34 cellular contexts compared by ENCODE assay signal in the genomic region with DNA sequence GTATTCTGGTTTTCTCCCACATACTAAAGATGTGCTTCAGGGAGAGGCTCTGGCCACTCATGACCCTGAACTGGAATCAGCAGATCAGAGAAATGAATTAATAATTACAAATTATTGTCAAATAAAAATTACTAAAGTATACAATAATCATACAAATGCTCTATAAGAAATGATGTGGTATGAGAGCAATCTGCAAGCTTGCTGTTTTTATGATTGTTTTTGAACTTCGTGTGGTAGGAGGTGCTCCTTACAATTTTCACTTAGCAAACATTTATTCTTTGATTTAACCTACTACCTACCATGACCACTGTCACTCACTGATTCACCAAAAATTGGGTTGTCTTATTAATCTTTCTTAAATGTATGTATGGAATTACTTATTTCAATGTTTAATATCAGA.
"Had no signal": no experiment of that assay in that cellular context is flagged by ENCODE, and none has a peak within 500 bp of the region (broad histone marks: within the 10 kb centered on the region; RNA-seq: fewer than 3 reads in every experiment).

No MANE protein-coding gene starts in this region.

- H3K4me3 ChIP-seq: adrenal gland, ascending aorta, breast epithelium, cardiac muscle cell, colonic mucosa, esophagus squamous epithelium, gastroesophageal sphincter had no signal

- H3K4me3 Mint-ChIP-seq: activated CD4-positive, alpha-beta memory T cell treated with anti-CD3 and anti-CD28 coated beads for 36 hours; activated CD4-positive, alpha-beta T cell treated with anti-CD3 and anti-CD28 coated beads for 36 hours; activated CD4-positive, alpha-beta T cell treated with anti-CD3 and anti-CD28 coated beads, Interleukin-2, amount 10 ng/mL, durations not matched to agents 24 days and 14 days; activated CD8-positive, alpha-beta memory T cell treated with anti-CD3 and anti-CD28 coated beads, Interleukin-2, amount 10 ng/mL, durations not matched to agents 7 days and 5 days; activated CD8-positive, alpha-beta T cell treated with anti-CD3 and anti-CD28 coated beads, Interleukin-2, amount 10 ng/mL, durations not matched to agents 7 days and 5 days; activated naive CD4-positive, alpha-beta T cell treated with anti-CD3 and anti-CD28 coated beads for 36 hours; activated naive CD4-positive, alpha-beta T cell treated with anti-CD3 and anti-CD28 coated beads, Interleukin-2, amount 50 U/mL, for 24 hours; activated naive CD8-positive, alpha-beta T cell treated with anti-CD3 and anti-CD28 coated beads for 36 hours; activated naive CD8-positive, alpha-beta T cell treated with anti-CD3 and anti-CD28 coated beads, Interleukin-2, amount 50 U/mL, for 24 hours; activated T-helper 1 cell treated with anti-CD3 and anti-CD28 coated beads, Interleukin-12 subunit alpha, Interleukin-12 subunit beta, Interleukin-2, Interleukin-4 antibody, amounts not matched to agents 30 ng/mL and 10 ng/mL and 1 ng/mL, durations not matched to agents 14 hours and 24 hours and 36 hours; brain; T-helper 17 cell; T-helper 2 cell treated with Interferon-gamma antibody and Interleukin-4, amounts not matched to agents 5 μg/mL and 100 μg/mL, for 36 hours had no signal

- H3K27ac Mint-ChIP-seq: activated CD4-positive, alpha-beta memory T cell treated with anti-CD3 and anti-CD28 coated beads for 36 hours; activated CD4-positive, alpha-beta T cell treated with anti-CD3 and anti-CD28 coated beads for 36 hours; activated CD4-positive, alpha-beta T cell treated with anti-CD3 and anti-CD28 coated beads, Interleukin-2, amount 10 ng/mL, durations not matched to agents 24 days and 14 days; activated CD8-positive, alpha-beta memory T cell treated with anti-CD3 and anti-CD28 coated beads, Interleukin-2, amount 10 ng/mL, durations not matched to agents 7 days and 5 days; activated CD8-positive, alpha-beta T cell treated with anti-CD3 and anti-CD28 coated beads, Interleukin-2, amount 10 ng/mL, durations not matched to agents 7 days and 5 days; activated naive CD4-positive, alpha-beta T cell treated with anti-CD3 and anti-CD28 coated beads for 36 hours; activated naive CD4-positive, alpha-beta T cell treated with anti-CD3 and anti-CD28 coated beads, Interleukin-2, amount 50 U/mL, for 24 hours; activated naive CD8-positive, alpha-beta T cell treated with anti-CD3 and anti-CD28 coated beads for 36 hours; activated naive CD8-positive, alpha-beta T cell treated with anti-CD3 and anti-CD28 coated beads, Interleukin-2, amount 50 U/mL, for 24 hours; activated T-helper 1 cell treated with anti-CD3 and anti-CD28 coated beads, Interleukin-12 subunit alpha, Interleukin-12 subunit beta, Interleukin-2, Interleukin-4 antibody, amounts not matched to agents 30 ng/mL and 10 ng/mL and 1 ng/mL, durations not matched to agents 14 hours and 24 hours and 36 hours; activated T-helper 2 cell treated with anti-CD3 and anti-CD28 coated beads, Interferon-gamma antibody, Interleukin-2, Interleukin-4, amounts not matched to agents 10 μg/mL and 5 μg/mL and 100 μg/mL, durations not matched to agents 14 hours and 24 hours and 36 hours; T-helper 17 cell; T-helper 2 cell treated with Interferon-gamma antibody and Interleukin-4, amounts not matched to agents 5 μg/mL and 100 μg/mL, for 36 hours had no signal

- DNase-seq: activated CD4-positive, alpha-beta memory T cell treated with anti-CD3 and anti-CD28 coated beads for 36 hours; activated CD4-positive, alpha-beta T cell treated with anti-CD3 and anti-CD28 coated beads for 36 hours; activated CD4-positive, alpha-beta T cell treated with anti-CD3 and anti-CD28 coated beads, Interleukin-2, amount 10 ng/mL, durations not matched to agents 24 days and 14 days; activated CD4-positive, CD25-positive, alpha-beta regulatory T cell; activated CD4-positive, CD25-positive, alpha-beta regulatory T cell treated with anti-CD3 and anti-CD28 coated beads, Interleukin-2, amount 50 U/mL, for 72 hours; activated CD8-positive, alpha-beta memory T cell treated with anti-CD3 and anti-CD28 coated beads, Interleukin-2, amount 10 ng/mL, durations not matched to agents 7 days and 5 days; activated CD8-positive, alpha-beta memory T cell treated with anti-CD3 and anti-CD28 coated beads, Interleukin-2, amount 50 U/mL, for 4 hours; activated CD8-positive, alpha-beta T cell treated with anti-CD3 and anti-CD28 coated beads, Interleukin-2, amount 10 ng/mL, durations not matched to agents 7 days and 5 days; activated effector memory CD4-positive, alpha-beta T cell treated with anti-CD3 and anti-CD28 coated beads, Interleukin-2, amount 50 U/mL, for 16 hours; activated naive CD4-positive, alpha-beta T cell treated with anti-CD3 and anti-CD28 coated beads for 36 hours; activated naive CD8-positive, alpha-beta T cell treated with anti-CD3 and anti-CD28 coated beads for 36 hours; activated naive CD8-positive, alpha-beta T cell treated with anti-CD3 and anti-CD28 coated beads, Interleukin-2, amount 50 U/mL, for 24 hours; activated T-cell treated with anti-CD3 and anti-CD28 coated beads, Interleukin-2, amount 50 U/mL, for 1 hour; activated T-cell treated with anti-CD3 and anti-CD28 coated beads, Interleukin-2, amount 50 U/mL, for 48 hours; adrenal gland; amygdala; central memory CD4-positive, alpha-beta T cell; cerebellar nuclear complex; colonic mucosa; effector CD8-positive, alpha-beta T cell; esophagus squamous epithelium; foreskin melanocyte; T-helper 1 cell; T-helper 17 cell had no signal

- H3K27me3 Mint-ChIP-seq: activated CD4-positive, alpha-beta memory T cell treated with anti-CD3 and anti-CD28 coated beads for 36 hours; activated CD4-positive, alpha-beta T cell treated with anti-CD3 and anti-CD28 coated beads for 36 hours; activated CD4-positive, alpha-beta T cell treated with anti-CD3 and anti-CD28 coated beads, Interleukin-2, amount 10 ng/mL, durations not matched to agents 24 days and 14 days; activated CD8-positive, alpha-beta memory T cell treated with anti-CD3 and anti-CD28 coated beads, Interleukin-2, amount 10 ng/mL, durations not matched to agents 7 days and 5 days; activated naive CD4-positive, alpha-beta T cell treated with anti-CD3 and anti-CD28 coated beads, Interleukin-2, amount 50 U/mL, for 24 hours; activated naive CD8-positive, alpha-beta T cell treated with anti-CD3 and anti-CD28 coated beads for 36 hours; activated naive CD8-positive, alpha-beta T cell treated with anti-CD3 and anti-CD28 coated beads, Interleukin-2, amount 50 U/mL, for 24 hours; brain; T-helper 17 cell had no signal

- H3K9me3 ChIP-seq: adrenal gland, ascending aorta, breast epithelium, colonic mucosa, esophagus squamous epithelium, gastroesophageal sphincter had no signal

- ATAC-seq: activated CD4-positive, alpha-beta T cell treated with anti-CD3 and anti-CD28 coated beads for 36 hours; activated CD8-positive, alpha-beta memory T cell treated with anti-CD3 and anti-CD28 coated beads, Interleukin-2, amount 10 ng/mL, durations not matched to agents 7 days and 5 days; activated CD8-positive, alpha-beta T cell treated with anti-CD3 and anti-CD28 coated beads, Interleukin-2, amount 10 ng/mL, durations not matched to agents 7 days and 5 days; activated naive CD8-positive, alpha-beta T cell treated with anti-CD3 and anti-CD28 coated beads, Interleukin-2, amount 50 U/mL, for 24 hours; gastroesophageal sphincter; T-helper 17 cell had no signal

- H3K36me3 ChIP-seq: adrenal gland, ascending aorta, breast epithelium, cardiac muscle cell, colonic mucosa, esophagus squamous epithelium, gastroesophageal sphincter had no signal

- H3K4me1 ChIP-seq: ascending aorta, breast epithelium, colonic mucosa had no signal

- H3K9me3 Mint-ChIP-seq: activated CD4-positive, alpha-beta memory T cell treated with anti-CD3 and anti-CD28 coated beads for 36 hours; activated CD4-positive, alpha-beta T cell treated with anti-CD3 and anti-CD28 coated beads, Interleukin-2, amount 10 ng/mL, durations not matched to agents 24 days and 14 days; activated naive CD4-positive, alpha-beta T cell treated with anti-CD3 and anti-CD28 coated beads for 36 hours; activated naive CD4-positive, alpha-beta T cell treated with anti-CD3 and anti-CD28 coated beads, Interleukin-2, amount 50 U/mL, for 24 hours; activated naive CD8-positive, alpha-beta T cell treated with anti-CD3 and anti-CD28 coated beads for 36 hours; activated naive CD8-positive, alpha-beta T cell treated with anti-CD3 and anti-CD28 coated beads, Interleukin-2, amount 50 U/mL, for 24 hours; activated T-helper 1 cell treated with anti-CD3 and anti-CD28 coated beads, Interleukin-12 subunit alpha, Interleukin-12 subunit beta, Interleukin-2, Interleukin-4 antibody, amounts not matched to agents 30 ng/mL and 10 ng/mL and 1 ng/mL, durations not matched to agents 14 hours and 24 hours and 36 hours; activated T-helper 2 cell treated with anti-CD3 and anti-CD28 coated beads, Interferon-gamma antibody, Interleukin-2, Interleukin-4, amounts not matched to agents 10 μg/mL and 5 μg/mL and 100 μg/mL, durations not matched to agents 14 hours and 24 hours and 36 hours; T-helper 2 cell treated with Interferon-gamma antibody and Interleukin-4, amounts not matched to agents 5 μg/mL and 100 μg/mL, for 36 hours had no signal

- H3K27me3 ChIP-seq: adrenal gland, ascending aorta, breast epithelium, cardiac muscle cell, colonic mucosa, esophagus squamous epithelium, gastroesophageal sphincter had no signal

- H3K27ac ChIP-seq: adrenal gland, ascending aorta, breast epithelium, cardiac muscle cell, colonic mucosa, epithelial cell of prostate, esophagus squamous epithelium, gastroesophageal sphincter had no signal

- H3K36me3 Mint-ChIP-seq: activated CD4-positive, alpha-beta memory T cell treated with anti-CD3 and anti-CD28 coated beads for 36 hours; activated CD8-positive, alpha-beta memory T cell treated with anti-CD3 and anti-CD28 coated beads, Interleukin-2, amount 10 ng/mL, durations not matched to agents 7 days and 5 days; activated naive CD4-positive, alpha-beta T cell treated with anti-CD3 and anti-CD28 coated beads, Interleukin-2, amount 50 U/mL, for 24 hours; brain had no signal
